In the genomic region with DNA sequence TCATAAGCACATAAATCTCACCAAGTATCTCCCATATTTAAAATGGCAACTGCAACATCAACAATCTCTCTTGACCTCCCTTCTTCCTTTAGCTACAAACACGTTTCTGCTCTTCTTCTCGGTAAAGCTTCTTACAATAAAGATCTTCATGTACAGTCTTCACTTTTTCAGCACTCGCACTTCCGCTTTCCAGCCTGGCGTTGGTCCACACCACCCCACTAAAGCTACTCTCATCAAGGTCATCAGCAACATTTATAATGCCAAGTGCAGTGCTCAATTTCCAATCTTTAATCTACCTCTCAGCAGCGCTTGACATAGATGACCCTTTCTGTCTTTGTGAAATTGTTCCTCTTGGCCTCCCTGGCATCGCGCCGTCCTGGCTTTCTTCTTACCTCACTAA, we compare ENCODE assay signal across 31 cellular contexts.
"Had no signal": no experiment of that assay in that cellular context is flagged by ENCODE, and none has a peak within 500 bp of the region (broad histone marks: within the 10 kb centered on the region; RNA-seq: fewer than 3 reads in every experiment).

No MANE protein-coding gene starts in this region.

- ATAC-seq: activated CD4-positive, alpha-beta T cell treated with anti-CD3 and anti-CD28 coated beads for 36 hours; activated CD4-positive, CD25-positive, alpha-beta regulatory T cell treated with anti-CD3 and anti-CD28 coated beads, Interleukin-2, amount 50 U/mL, for 24 hours; activated CD8-positive, alpha-beta T cell treated with anti-CD3 and anti-CD28 coated beads, Interleukin-2, amount 10 ng/mL, durations not matched to agents 7 days and 5 days; body of pancreas; Right ventricle myocardium inferior; SK-N-SH treated with all-trans-retinoic acid at 6 μM for 48 hours; WTC11 had no signal

- DNase-seq: activated CD4-positive, alpha-beta T cell treated with anti-CD3 and anti-CD28 coated beads for 36 hours; activated CD4-positive, alpha-beta T cell treated with anti-CD3 and anti-CD28 coated beads, Interleukin-2, amount 10 ng/mL, durations not matched to agents 7 days and 5 days; activated CD4-positive, alpha-beta T cell treated with anti-CD3 and anti-CD28 coated beads, Interleukin-2, amount 50 U/mL, for 48 hours; activated CD8-positive, alpha-beta T cell treated with anti-CD3 and anti-CD28 coated beads, Interleukin-2, amount 10 ng/mL, durations not matched to agents 7 days and 5 days; activated gamma-delta T cell; activated naive CD4-positive, alpha-beta T cell treated with Interleukin-2 at 50 U/mL for 16 hours; activated T-cell treated with anti-CD3 and anti-CD28 coated beads, Interleukin-2, amount 50 U/mL, for 24 hours; adrenal gland; body of pancreas; Karpas-422; KBM-7; NCI-H1105; NCI-H1417 treated with DMSO at 0.1 percent for 48 hours; NCI-H1694; NCI-H1930; NCI-H2081 treated with DMSO at 0.1 percent for 48 hours; NCI-H345; NCI-H510A; NCI-H526; NCI-H748 treated with DMSO at 0.1 percent for 48 hours; NK-92 treated with Interleukin-12 subunit alpha and Interleukin-12 subunit beta, amount 100 ng/mL, for 24 hours; PC-9; SIG-M5; SW 1271; T-helper 1 cell; T-helper 2 cell; T-helper 9 cell had no signal
